ENCODE assay signal across 26 cellular contexts in genomic region chr14:96925422-96925821, GRCh38.
DNase-seq lines count a peak whose midpoint lies in the region; ATAC-seq, FAIRE-seq and TF ChIP-seq lines count a peak whose summit lies in the region.
"Had no signal": no experiment of that assay in that cellular context is flagged by ENCODE, and none has a peak within 500 bp of the region (broad histone marks: within the 10 kb centered on the region; RNA-seq: fewer than 3 reads in every experiment).

No MANE protein-coding gene starts in this region.

- CTCF ChIA-PET in WTC11 (lab: Charles Lee), result interaction anchor here (1.4 kb wide), 1 partner anchor 14 kb away, joined by 5 read pairs; no protein-coding TSS in a partner anchor

- no peaks in the 10 kb centered on the region for H3K27me3 Mint-ChIP-seq in WTC11 (ENCODE audit: low read depth)
- H3K27me3 Mint-ChIP-seq: CD8-positive, alpha-beta memory T cell had no signal

- peak; percentile 46 for DNase-seq in activated effector memory CD4-positive, alpha-beta T cell treated with anti-CD3 and anti-CD28 coated beads, Interleukin-2, amount 50 U/mL, for 16 hours
- DNase-seq in activated effector memory CD4-positive, alpha-beta T cell treated with Interleukin-2 at 50 U/mL for 16 hours, result no peak
- no peak for DNase-seq in WTC11 (ENCODE audit: low spot score)
- peak; percentile 61 for DNase-seq in islet precursor cell
- DNase-seq in NCI-H1417 treated with DMSO at 0.1 percent for 48 hours (lab: John Stamatoyannopoulos, UW), result no peak
- no peak for DNase-seq in osteoblast (ENCODE audit: insufficient read length, low spot score, missing footprints)
- no peak for DNase-seq in GM19239 (ENCODE audit: insufficient read length, low spot score)
- no peak for DNase-seq in G401 (ENCODE audit: low spot score)
- DNase-seq: 8988T; ACHN; C1 segment of cervical spinal cord; CD8-positive, alpha-beta memory T cell; DMS 273 treated with DMSO at 0.1 percent for 48 hours; DMS79 treated with DMSO at 0.1 percent for 48 hours; H9; MV-4-11; NCI-H1105 treated with DMSO at 0.1 percent for 48 hours; NCI-H2029; NCI-H446 treated with DMSO at 0.1 percent for 48 hours; NCI-H526; NCI-H82; NK-92 treated with Interleukin-12 subunit alpha and Interleukin-12 subunit beta, amount 100 ng/mL, for 24 hours; Right ventricle myocardium superior; RPMI8226 had no signal

- peaks cover 29% of the 10 kb centered on the region for H3K9me3 Mint-ChIP-seq in WTC11
- H3K9me3 Mint-ChIP-seq: CD8-positive, alpha-beta memory T cell had no signal

- H3K27ac ChIP-seq in osteoblast (ENCODE audit: low read depth, low read length), result no peak overlapping the region
- H3K27ac ChIP-seq: SJSA1 had no signal

- POLR2A ChIA-PET in WTC11 (lab: Charles Lee), result no interaction called here

- no peak overlapping the region for H3K4me3 ChIP-seq in osteoblast (ENCODE audit: insufficient read depth, low read length)
- H3K4me3 ChIP-seq: SJSA1 had no signal

- H3K36me3 ChIP-seq in osteoblast (ENCODE audit: insufficient read depth, low read length), result no peaks in the 10 kb centered on the region
- H3K36me3 ChIP-seq: SJSA1 had no signal

- no peak for TF ChIP-seq CTCF in WTC11 (IDR thresholded peaks at IDR 0.05)
- TF ChIP-seq CTCF in osteoblast (IDR thresholded peaks at IDR 0.05; ENCODE audit: extremely low read depth, low read depth, low read length), result no peak

- no peaks in the 10 kb centered on the region for H4K20me1 ChIP-seq in osteoblast (ENCODE audit: insufficient read depth, low read length)

- no peak overlapping the region for H2AFZ ChIP-seq in osteoblast (ENCODE audit: low read length)

- no peak for FAIRE-seq in GM19239 (lab: Jason Lieb, UNC)
- FAIRE-seq: HepG2 had no signal

- peak; percentile 57 for ATAC-seq in WTC11
- ATAC-seq: HepG2 had no signal

- no peaks in the 10 kb centered on the region for H3K4me1 ChIP-seq in osteoblast (ENCODE audit: insufficient read depth, low read length)
- H3K4me1 ChIP-seq: SJSA1 had no signal

- H3K9me3 ChIP-seq in osteoblast (ENCODE audit: low read depth, low read length), result no peaks in the 10 kb centered on the region
- H3K9me3 ChIP-seq: SJSA1 had no signal

- no peaks in the 10 kb centered on the region for H3K27me3 ChIP-seq in osteoblast (ENCODE audit: insufficient read depth, low read length)
- H3K27me3 ChIP-seq: SJSA1 had no signal

- H3K4me1 Mint-ChIP-seq in WTC11, result peaks cover 8% of the 10 kb centered on the region
- H3K4me1 Mint-ChIP-seq: CD8-positive, alpha-beta memory T cell had no signal

- H3K36me3 Mint-ChIP-seq in WTC11, result peaks cover 27% of the 10 kb centered on the region

- no peak overlapping the region for H3K4me2 ChIP-seq in osteoblast (ENCODE audit: insufficient read depth, low read length)

- in situ Hi-C loops in G401 (cut with HindIII; ENCODE audit: low sequenced_read_pairs), result no loop called here

- H3K4me3 Mint-ChIP-seq in WTC11, result no peak overlapping the region
- H3K4me3 Mint-ChIP-seq: CD8-positive, alpha-beta memory T cell; H9 had no signal

- H3K27ac Mint-ChIP-seq in WTC11, result no peak overlapping the region
- H3K27ac Mint-ChIP-seq: CD8-positive, alpha-beta memory T cell had no signal

- no peaks in the 10 kb centered on the region for H3K79me2 ChIP-seq in osteoblast (ENCODE audit: insufficient read depth, low read length)

TF ChIP-seq in WTC11, 78 proteins besides CTCF, POLR2A, EP300 and RAD21 (continues in another document):
- TF ChIP-seq AFF4 (CRISPR knock-in tag; IDR thresholded peaks at IDR 0.05; ENCODE audit: borderline replicate concordance) (no peak), HMGXB4 (CRISPR knock-in tag; IDR thresholded peaks at IDR 0.05) (no peak), NFYB (CRISPR knock-in tag; conservative IDR thresholded peaks at IDR 0.05; ENCODE audit: low read depth) (no peak), ESRRA (CRISPR knock-in tag; IDR thresholded peaks at IDR 0.05; ENCODE audit: borderline replicate concordance) (no peak), ETV6 (CRISPR knock-in tag; IDR thresholded peaks at IDR 0.05) (no peak), ZNF263 (CRISPR knock-in tag; IDR thresholded peaks at IDR 0.05; ENCODE audit: low read depth) (no peak), FOXK1 (CRISPR knock-in tag; IDR thresholded peaks at IDR 0.05) (no peak), CBFB (CRISPR knock-in tag; IDR thresholded peaks at IDR 0.05; ENCODE audit: low read depth) (no peak), NFATC4 (CRISPR knock-in tag; IDR thresholded peaks at IDR 0.05) (no peak)
- TF ChIP-seq, protein P1, sequence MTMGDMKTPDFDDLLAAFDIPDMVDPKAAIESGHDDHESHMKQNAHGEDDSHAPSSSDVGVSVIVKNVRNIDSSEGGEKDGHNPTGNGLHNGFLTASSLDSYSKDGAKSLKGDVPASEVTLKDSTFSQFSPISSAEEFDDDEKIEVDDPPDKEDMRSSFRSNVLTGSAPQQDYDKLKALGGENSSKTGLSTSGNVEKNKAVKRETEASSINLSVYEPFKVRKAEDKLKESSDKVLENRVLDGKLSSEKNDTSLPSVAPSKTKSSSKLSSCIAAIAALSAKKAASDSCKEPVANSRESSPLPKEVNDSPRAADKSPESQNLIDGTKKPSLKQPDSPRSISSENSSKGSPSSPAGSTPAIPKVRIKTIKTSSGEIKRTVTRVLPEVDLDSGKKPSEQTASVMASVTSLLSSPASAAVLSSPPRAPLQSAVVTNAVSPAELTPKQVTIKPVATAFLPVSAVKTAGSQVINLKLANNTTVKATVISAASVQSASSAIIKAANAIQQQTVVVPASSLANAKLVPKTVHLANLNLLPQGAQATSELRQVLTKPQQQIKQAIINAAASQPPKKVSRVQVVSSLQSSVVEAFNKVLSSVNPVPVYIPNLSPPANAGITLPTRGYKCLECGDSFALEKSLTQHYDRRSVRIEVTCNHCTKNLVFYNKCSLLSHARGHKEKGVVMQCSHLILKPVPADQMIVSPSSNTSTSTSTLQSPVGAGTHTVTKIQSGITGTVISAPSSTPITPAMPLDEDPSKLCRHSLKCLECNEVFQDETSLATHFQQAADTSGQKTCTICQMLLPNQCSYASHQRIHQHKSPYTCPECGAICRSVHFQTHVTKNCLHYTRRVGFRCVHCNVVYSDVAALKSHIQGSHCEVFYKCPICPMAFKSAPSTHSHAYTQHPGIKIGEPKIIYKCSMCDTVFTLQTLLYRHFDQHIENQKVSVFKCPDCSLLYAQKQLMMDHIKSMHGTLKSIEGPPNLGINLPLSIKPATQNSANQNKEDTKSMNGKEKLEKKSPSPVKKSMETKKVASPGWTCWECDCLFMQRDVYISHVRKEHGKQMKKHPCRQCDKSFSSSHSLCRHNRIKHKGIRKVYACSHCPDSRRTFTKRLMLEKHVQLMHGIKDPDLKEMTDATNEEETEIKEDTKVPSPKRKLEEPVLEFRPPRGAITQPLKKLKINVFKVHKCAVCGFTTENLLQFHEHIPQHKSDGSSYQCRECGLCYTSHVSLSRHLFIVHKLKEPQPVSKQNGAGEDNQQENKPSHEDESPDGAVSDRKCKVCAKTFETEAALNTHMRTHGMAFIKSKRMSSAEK (CRISPR knock-in tag; IDR thresholded peaks at IDR 0.05; ENCODE audit: borderline replicate concordance), result no peak

Comparison
In these comparisons a context has a peak if more than half of its experiments do, and no peak if none do; other contexts are left out.
1. DNase-seq: peak in activated effector memory CD4-positive, alpha-beta T cell treated with anti-CD3 and anti-CD28 coated beads, Interleukin-2, amount 50 U/mL, for 16 hours (single experiment) and islet precursor cell (single experiment); none in activated effector memory CD4-positive, alpha-beta T cell treated with Interleukin-2 at 50 U/mL for 16 hours (single experiment), WTC11 (single experiment), NCI-H1417 treated with DMSO at 0.1 percent for 48 hours (single experiment), osteoblast (single experiment), GM19239 (single experiment) and G401 (single experiment).